Comparison of ENCODE assay signal across 1 cellular context in genomic region chr4:36333303-36333877, GRCh38.
TF ChIP-seq lines count a peak whose summit lies in the region.

No MANE protein-coding gene starts in this region.

TF ChIP-seq in GM23338, 12 proteins besides CTCF, POLR2A, EP300 and RAD21 (continued from another document):
- TF ChIP-seq, protein P1, sequence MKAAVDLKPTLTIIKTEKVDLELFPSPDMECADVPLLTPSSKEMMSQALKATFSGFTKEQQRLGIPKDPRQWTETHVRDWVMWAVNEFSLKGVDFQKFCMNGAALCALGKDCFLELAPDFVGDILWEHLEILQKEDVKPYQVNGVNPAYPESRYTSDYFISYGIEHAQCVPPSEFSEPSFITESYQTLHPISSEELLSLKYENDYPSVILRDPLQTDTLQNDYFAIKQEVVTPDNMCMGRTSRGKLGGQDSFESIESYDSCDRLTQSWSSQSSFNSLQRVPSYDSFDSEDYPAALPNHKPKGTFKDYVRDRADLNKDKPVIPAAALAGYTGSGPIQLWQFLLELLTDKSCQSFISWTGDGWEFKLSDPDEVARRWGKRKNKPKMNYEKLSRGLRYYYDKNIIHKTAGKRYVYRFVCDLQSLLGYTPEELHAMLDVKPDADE (IDR thresholded peaks at IDR 0.05): no peak
- TF ChIP-seq ZNF331 (CRISPR knock-in tag; IDR thresholded peaks at IDR 0.05; ENCODE audit: low read depth): no peak
- no peak for TF ChIP-seq NANOG (IDR thresholded peaks at IDR 0.05; ENCODE audit: borderline replicate concordance)
- TF ChIP-seq, protein P2, sequence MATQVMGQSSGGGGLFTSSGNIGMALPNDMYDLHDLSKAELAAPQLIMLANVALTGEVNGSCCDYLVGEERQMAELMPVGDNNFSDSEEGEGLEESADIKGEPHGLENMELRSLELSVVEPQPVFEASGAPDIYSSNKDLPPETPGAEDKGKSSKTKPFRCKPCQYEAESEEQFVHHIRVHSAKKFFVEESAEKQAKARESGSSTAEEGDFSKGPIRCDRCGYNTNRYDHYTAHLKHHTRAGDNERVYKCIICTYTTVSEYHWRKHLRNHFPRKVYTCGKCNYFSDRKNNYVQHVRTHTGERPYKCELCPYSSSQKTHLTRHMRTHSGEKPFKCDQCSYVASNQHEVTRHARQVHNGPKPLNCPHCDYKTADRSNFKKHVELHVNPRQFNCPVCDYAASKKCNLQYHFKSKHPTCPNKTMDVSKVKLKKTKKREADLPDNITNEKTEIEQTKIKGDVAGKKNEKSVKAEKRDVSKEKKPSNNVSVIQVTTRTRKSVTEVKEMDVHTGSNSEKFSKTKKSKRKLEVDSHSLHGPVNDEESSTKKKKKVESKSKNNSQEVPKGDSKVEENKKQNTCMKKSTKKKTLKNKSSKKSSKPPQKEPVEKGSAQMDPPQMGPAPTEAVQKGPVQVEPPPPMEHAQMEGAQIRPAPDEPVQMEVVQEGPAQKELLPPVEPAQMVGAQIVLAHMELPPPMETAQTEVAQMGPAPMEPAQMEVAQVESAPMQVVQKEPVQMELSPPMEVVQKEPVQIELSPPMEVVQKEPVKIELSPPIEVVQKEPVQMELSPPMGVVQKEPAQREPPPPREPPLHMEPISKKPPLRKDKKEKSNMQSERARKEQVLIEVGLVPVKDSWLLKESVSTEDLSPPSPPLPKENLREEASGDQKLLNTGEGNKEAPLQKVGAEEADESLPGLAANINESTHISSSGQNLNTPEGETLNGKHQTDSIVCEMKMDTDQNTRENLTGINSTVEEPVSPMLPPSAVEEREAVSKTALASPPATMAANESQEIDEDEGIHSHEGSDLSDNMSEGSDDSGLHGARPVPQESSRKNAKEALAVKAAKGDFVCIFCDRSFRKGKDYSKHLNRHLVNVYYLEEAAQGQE (IDR thresholded peaks at IDR 0.05; ENCODE audit: unreplicated experiment): no peak
- TF ChIP-seq ZNF114 (CRISPR knock-in tag; IDR thresholded peaks at IDR 0.05): no peak
- no peak for TF ChIP-seq JUNB (IDR thresholded peaks at IDR 0.05; ENCODE audit: unreplicated experiment)
- TF ChIP-seq EZH2 (IDR thresholded peaks at IDR 0.05; ENCODE audit: low read depth, unreplicated experiment): no peak
- TF ChIP-seq EZH2phosphoT487 (IDR thresholded peaks at IDR 0.05; ENCODE audit: unreplicated experiment): no peak
- no peak for TF ChIP-seq CREB1 (CRISPR knock-in tag; IDR thresholded peaks at IDR 0.05; ENCODE audit: low read depth)
- TF ChIP-seq, protein P3, sequence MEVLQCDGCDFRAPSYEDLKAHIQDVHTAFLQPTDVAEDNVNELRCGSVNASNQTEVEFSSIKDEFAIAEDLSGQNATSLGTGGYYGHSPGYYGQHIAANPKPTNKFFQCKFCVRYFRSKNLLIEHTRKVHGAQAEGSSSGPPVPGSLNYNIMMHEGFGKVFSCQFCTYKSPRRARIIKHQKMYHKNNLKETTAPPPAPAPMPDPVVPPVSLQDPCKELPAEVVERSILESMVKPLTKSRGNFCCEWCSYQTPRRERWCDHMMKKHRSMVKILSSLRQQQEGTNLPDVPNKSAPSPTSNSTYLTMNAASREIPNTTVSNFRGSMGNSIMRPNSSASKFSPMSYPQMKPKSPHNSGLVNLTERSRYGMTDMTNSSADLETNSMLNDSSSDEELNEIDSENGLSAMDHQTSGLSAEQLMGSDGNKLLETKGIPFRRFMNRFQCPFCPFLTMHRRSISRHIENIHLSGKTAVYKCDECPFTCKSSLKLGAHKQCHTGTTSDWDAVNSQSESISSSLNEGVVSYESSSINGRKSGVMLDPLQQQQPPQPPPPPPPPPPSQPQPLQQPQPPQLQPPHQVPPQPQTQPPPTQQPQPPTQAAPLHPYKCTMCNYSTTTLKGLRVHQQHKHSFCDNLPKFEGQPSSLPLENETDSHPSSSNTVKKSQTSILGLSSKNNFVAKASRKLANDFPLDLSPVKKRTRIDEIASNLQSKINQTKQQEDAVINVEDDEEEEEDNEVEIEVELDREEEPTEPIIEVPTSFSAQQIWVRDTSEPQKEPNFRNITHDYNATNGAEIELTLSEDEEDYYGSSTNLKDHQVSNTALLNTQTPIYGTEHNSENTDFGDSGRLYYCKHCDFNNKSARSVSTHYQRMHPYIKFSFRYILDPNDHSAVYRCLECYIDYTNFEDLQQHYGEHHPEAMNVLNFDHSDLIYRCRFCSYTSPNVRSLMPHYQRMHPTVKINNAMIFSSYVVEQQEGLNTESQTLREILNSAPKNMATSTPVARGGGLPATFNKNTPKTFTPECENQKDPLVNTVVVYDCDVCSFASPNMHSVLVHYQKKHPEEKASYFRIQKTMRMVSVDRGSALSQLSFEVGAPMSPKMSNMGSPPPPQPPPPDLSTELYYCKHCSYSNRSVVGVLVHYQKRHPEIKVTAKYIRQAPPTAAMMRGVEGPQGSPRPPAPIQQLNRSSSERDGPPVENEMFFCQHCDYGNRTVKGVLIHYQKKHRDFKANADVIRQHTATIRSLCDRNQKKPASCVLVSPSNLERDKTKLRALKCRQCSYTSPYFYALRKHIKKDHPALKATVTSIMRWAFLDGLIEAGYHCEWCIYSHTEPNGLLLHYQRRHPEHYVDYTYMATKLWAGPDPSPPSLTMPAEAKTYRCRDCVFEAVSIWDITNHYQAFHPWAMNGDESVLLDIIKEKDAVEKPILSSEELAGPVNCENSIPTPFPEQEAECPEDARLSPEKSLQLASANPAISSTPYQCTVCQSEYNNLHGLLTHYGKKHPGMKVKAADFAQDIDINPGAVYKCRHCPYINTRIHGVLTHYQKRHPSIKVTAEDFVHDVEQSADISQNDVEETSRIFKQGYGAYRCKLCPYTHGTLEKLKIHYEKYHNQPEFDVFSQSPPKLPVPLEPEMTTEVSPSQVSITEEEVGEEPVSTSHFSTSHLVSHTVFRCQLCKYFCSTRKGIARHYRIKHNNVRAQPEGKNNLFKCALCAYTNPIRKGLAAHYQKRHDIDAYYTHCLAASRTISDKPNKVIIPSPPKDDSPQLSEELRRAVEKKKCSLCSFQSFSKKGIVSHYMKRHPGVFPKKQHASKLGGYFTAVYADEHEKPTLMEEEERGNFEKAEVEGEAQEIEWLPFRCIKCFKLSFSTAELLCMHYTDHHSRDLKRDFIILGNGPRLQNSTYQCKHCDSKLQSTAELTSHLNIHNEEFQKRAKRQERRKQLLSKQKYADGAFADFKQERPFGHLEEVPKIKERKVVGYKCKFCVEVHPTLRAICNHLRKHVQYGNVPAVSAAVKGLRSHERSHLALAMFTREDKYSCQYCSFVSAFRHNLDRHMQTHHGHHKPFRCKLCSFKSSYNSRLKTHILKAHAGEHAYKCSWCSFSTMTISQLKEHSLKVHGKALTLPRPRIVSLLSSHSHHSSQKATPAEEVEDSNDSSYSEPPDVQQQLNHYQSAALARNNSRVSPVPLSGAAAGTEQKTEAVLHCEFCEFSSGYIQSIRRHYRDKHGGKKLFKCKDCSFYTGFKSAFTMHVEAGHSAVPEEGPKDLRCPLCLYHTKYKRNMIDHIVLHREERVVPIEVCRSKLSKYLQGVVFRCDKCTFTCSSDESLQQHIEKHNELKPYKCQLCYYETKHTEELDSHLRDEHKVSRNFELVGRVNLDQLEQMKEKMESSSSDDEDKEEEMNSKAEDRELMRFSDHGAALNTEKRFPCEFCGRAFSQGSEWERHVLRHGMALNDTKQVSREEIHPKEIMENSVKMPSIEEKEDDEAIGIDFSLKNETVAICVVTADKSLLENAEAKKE (CRISPR knock-in tag; IDR thresholded peaks at IDR 0.05): no peak
